Comparison of ENCODE assay signal across 1 cellular context in the genomic region with DNA sequence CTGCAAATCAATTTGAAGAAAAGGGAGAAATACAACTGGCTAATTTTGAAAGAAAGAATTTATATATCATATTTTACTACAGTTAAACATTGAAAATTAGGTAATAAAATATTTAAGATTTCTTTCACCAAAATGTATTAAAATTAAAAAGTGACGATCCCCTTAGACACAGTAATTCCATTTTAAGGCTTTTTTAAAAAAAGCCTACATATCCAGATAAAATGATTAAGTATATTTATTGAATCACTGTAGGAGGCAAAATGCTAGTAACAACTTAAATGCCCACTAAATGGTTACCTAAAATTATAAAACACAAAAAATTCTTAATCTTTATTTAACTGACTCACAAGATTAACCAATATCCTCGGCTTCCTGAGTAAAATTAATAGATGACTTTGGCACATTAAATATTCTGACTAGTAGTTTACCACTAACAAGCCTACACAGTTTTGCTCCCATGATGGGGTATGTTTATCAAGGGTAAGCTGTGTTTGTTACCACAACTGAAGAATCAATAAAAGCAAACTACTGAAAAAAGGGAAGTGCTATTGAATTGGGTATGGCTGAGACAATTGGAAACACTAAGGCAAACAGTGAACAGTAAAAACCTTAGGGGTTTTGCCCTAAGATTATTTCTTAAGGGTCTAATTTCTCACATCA.
TF ChIP-seq lines count a peak whose summit lies in the region.

No MANE protein-coding gene starts in this region.

TF ChIP-seq in GM12878, 131 proteins besides CTCF, POLR2A, EP300 and RAD21 (continued from another document and continues in another):
- TF ChIP-seq, protein P1, sequence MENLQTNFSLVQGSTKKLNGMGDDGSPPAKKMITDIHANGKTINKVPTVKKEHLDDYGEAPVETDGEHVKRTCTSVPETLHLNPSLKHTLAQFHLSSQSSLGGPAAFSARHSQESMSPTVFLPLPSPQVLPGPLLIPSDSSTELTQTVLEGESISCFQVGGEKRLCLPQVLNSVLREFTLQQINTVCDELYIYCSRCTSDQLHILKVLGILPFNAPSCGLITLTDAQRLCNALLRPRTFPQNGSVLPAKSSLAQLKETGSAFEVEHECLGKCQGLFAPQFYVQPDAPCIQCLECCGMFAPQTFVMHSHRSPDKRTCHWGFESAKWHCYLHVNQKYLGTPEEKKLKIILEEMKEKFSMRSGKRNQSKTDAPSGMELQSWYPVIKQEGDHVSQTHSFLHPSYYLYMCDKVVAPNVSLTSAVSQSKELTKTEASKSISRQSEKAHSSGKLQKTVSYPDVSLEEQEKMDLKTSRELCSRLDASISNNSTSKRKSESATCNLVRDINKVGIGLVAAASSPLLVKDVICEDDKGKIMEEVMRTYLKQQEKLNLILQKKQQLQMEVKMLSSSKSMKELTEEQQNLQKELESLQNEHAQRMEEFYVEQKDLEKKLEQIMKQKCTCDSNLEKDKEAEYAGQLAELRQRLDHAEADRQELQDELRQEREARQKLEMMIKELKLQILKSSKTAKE (IDR thresholded peaks at IDR 0.05; ENCODE audit: low read depth, poor library complexity, severe bottlenecking) = no peak
- TF ChIP-seq YBX1 (IDR thresholded peaks at IDR 0.05) (no peak), ATF3 (IDR thresholded peaks at IDR 0.05; ENCODE audit: borderline replicate concordance, extremely low read depth, low read depth, low read length) (no peak), JUNB (IDR thresholded peaks at IDR 0.05) (peak; percentile 12; the same call in 1 of the 2 replicates), BHLHE40 (IDR thresholded peaks at IDR 0.05; ENCODE audit: borderline replicate concordance in 1 of 2, low read depth in 2 of 2, low read length in 1 of 2) (no peak), SUPT20H (IDR thresholded peaks at IDR 0.05; ENCODE audit: borderline replicate concordance, control insufficient read depth, low read depth, low read length) (no peak), EZH2 (IDR thresholded peaks at IDR 0.05; ENCODE audit: borderline replicate concordance, control insufficient read depth, low read depth, low read length) (no peak), POLR2AphosphoS5 (IDR thresholded peaks at IDR 0.05; ENCODE audit: low read length) (no peak), CREB1 (IDR thresholded peaks at IDR 0.05; ENCODE audit: low read depth) (no peak), GABPA (IDR thresholded peaks at IDR 0.05; ENCODE audit: low read depth) (no peak), ATF7 (IDR thresholded peaks at IDR 0.05; ENCODE audit: low read depth) (no peak), KLF5 (IDR thresholded peaks at IDR 0.05; ENCODE audit: partially characterized antibody) (no peak), ZBTB40 (IDR thresholded peaks at IDR 0.05; ENCODE audit: borderline replicate concordance) (no peak), PML (IDR thresholded peaks at IDR 0.05; ENCODE audit: low read length) (no peak), NFIC (IDR thresholded peaks at IDR 0.05; ENCODE audit: low read depth, low read length) (peak; percentile 52), CUX1 (IDR thresholded peaks at IDR 0.05; ENCODE audit: insufficient replicate concordance, low read depth, low read length) (peak; percentile 79), RELA (IDR thresholded peaks at IDR 0.05; ENCODE audit: borderline replicate concordance, partially characterized antibody) (no peak), KAT2A (conservative IDR thresholded peaks at IDR 0.05; ENCODE audit: control insufficient read depth, low read depth, low read length) (no peak), RELB (IDR thresholded peaks at IDR 0.05; ENCODE audit: low read depth) (0 out of 2 replicates have a peak, but pooled peaks have one; percentile 1), SP1 (IDR thresholded peaks at IDR 0.05; ENCODE audit: low read depth, low read length) (no peak), ELK1 (IDR thresholded peaks at IDR 0.05; ENCODE audit: low read depth, low read length) (no peak), HSF1 (IDR thresholded peaks at IDR 0.05; ENCODE audit: low read depth, low read length) (no peak), POLR2AphosphoS2 (IDR thresholded peaks at IDR 0.05; ENCODE audit: low read depth, low read length) (no peak), RAD51 (IDR thresholded peaks at IDR 0.05) (no peak), BACH1 (IDR thresholded peaks at IDR 0.05; ENCODE audit: borderline replicate concordance) (no peak), SMAD5 (IDR thresholded peaks at IDR 0.05; ENCODE audit: low read depth) (no peak), MEF2A (IDR thresholded peaks at IDR 0.05; ENCODE audit: insufficient read depth, low read depth, low read length) (no peak), CBX3 (IDR thresholded peaks at IDR 0.05; ENCODE audit: borderline replicate concordance, low read depth) (no peak), ZSCAN29 (IDR thresholded peaks at IDR 0.05) (0 out of 2 replicates have a peak, but pooled peaks have one; percentile 42), NR2C2 (IDR thresholded peaks at IDR 0.05; ENCODE audit: borderline replicate concordance, control insufficient read depth, insufficient read length, low read depth) (no peak), ZNF274 (IDR thresholded peaks at IDR 0.05; ENCODE audit: insufficient read depth, insufficient read length) (no peak), CREM (IDR thresholded peaks at IDR 0.05; ENCODE audit: low read depth) (no peak), TCF3 (IDR thresholded peaks at IDR 0.05; ENCODE audit: borderline replicate concordance, insufficient read depth, low read depth, low read length) (no peak), CBX5 (IDR thresholded peaks at IDR 0.05; ENCODE audit: low read depth) (no peak), NRF1 (conservative IDR thresholded peaks at IDR 0.05; ENCODE audit: low read depth, low read length) (no peak), FOXK2 (IDR thresholded peaks at IDR 0.05) (no peak), HDAC2 (IDR thresholded peaks at IDR 0.05) (no peak)
- TF ChIP-seq, protein P2, sequence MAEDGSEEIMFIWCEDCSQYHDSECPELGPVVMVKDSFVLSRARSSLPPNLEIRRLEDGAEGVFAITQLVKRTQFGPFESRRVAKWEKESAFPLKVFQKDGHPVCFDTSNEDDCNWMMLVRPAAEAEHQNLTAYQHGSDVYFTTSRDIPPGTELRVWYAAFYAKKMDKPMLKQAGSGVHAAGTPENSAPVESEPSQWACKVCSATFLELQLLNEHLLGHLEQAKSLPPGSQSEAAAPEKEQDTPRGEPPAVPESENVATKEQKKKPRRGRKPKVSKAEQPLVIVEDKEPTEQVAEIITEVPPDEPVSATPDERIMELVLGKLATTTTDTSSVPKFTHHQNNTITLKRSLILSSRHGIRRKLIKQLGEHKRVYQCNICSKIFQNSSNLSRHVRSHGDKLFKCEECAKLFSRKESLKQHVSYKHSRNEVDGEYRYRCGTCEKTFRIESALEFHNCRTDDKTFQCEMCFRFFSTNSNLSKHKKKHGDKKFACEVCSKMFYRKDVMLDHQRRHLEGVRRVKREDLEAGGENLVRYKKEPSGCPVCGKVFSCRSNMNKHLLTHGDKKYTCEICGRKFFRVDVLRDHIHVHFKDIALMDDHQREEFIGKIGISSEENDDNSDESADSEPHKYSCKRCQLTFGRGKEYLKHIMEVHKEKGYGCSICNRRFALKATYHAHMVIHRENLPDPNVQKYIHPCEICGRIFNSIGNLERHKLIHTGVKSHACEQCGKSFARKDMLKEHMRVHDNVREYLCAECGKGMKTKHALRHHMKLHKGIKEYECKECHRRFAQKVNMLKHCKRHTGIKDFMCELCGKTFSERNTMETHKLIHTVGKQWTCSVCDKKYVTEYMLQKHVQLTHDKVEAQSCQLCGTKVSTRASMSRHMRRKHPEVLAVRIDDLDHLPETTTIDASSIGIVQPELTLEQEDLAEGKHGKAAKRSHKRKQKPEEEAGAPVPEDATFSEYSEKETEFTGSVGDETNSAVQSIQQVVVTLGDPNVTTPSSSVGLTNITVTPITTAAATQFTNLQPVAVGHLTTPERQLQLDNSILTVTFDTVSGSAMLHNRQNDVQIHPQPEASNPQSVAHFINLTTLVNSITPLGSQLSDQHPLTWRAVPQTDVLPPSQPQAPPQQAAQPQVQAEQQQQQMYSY (CRISPR knock-in tag; IDR thresholded peaks at IDR 0.05) = no peak
